Comparison of ENCODE assay signal across 2 cellular contexts in the genomic region with DNA sequence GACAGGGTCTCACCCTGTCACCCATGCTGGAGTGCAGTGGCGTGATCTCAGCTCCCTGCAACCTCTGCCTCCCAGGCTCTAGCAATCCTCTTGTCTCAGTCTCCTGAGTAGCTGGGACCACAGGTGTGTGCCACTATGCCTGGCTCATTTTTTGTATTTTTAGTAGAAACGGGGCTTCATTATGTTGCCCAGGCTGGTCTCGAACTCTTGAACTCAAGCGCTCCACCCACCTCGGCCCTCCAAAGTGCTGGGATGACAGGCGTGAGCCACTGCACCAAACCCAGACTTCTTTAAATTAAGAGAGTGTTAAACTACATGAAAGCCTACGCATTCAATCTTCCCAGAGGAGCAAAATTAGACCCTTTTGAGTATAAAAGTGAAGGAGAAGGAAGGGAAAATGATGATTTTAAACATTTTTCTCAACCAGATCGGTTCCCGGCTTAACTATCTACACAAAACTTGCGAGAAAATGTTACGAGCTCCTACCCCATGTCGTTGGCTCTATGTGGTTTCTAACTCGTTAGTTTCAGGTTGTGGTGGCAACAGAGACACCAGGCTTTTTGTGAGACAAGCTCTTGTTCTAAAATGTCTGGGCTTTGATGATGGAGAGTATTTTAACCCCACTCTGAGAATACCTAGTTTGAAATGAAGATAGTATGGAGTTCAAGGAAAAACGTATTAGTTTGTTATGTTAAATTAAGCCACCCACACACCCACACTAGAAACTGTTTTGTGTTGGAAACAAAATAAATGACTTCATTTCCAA.
TF ChIP-seq lines count a peak whose summit lies in the region.

No MANE protein-coding gene starts in this region.

TF ChIP-seq in liver, 16 proteins besides CTCF, POLR2A, EP300 and RAD21:
- TF ChIP-seq NR2F2 (IDR thresholded peaks at IDR 0.05) = no peak
- TF ChIP-seq GABPA (IDR thresholded peaks at IDR 0.05 in 1 of 2, conservative IDR thresholded peaks at IDR 0.05 in 1 of 2) = no peak
- TF ChIP-seq TAF1 (conservative IDR thresholded peaks at IDR 0.05) = no peak
- no peak for TF ChIP-seq FOXA2 (IDR thresholded peaks at IDR 0.05)
- TF ChIP-seq YY1 (IDR thresholded peaks at IDR 0.05) = no peak
- no peak for TF ChIP-seq SP1 (IDR thresholded peaks at IDR 0.05)
- no peak for TF ChIP-seq RXRA (IDR thresholded peaks at IDR 0.05)
- TF ChIP-seq FOXA1 (IDR thresholded peaks at IDR 0.05) = no peak
- no peak for TF ChIP-seq JUND (IDR thresholded peaks at IDR 0.05)
- TF ChIP-seq, protein P1, sequence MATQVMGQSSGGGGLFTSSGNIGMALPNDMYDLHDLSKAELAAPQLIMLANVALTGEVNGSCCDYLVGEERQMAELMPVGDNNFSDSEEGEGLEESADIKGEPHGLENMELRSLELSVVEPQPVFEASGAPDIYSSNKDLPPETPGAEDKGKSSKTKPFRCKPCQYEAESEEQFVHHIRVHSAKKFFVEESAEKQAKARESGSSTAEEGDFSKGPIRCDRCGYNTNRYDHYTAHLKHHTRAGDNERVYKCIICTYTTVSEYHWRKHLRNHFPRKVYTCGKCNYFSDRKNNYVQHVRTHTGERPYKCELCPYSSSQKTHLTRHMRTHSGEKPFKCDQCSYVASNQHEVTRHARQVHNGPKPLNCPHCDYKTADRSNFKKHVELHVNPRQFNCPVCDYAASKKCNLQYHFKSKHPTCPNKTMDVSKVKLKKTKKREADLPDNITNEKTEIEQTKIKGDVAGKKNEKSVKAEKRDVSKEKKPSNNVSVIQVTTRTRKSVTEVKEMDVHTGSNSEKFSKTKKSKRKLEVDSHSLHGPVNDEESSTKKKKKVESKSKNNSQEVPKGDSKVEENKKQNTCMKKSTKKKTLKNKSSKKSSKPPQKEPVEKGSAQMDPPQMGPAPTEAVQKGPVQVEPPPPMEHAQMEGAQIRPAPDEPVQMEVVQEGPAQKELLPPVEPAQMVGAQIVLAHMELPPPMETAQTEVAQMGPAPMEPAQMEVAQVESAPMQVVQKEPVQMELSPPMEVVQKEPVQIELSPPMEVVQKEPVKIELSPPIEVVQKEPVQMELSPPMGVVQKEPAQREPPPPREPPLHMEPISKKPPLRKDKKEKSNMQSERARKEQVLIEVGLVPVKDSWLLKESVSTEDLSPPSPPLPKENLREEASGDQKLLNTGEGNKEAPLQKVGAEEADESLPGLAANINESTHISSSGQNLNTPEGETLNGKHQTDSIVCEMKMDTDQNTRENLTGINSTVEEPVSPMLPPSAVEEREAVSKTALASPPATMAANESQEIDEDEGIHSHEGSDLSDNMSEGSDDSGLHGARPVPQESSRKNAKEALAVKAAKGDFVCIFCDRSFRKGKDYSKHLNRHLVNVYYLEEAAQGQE (IDR thresholded peaks at IDR 0.05) = no peak
- TF ChIP-seq, protein P2, sequence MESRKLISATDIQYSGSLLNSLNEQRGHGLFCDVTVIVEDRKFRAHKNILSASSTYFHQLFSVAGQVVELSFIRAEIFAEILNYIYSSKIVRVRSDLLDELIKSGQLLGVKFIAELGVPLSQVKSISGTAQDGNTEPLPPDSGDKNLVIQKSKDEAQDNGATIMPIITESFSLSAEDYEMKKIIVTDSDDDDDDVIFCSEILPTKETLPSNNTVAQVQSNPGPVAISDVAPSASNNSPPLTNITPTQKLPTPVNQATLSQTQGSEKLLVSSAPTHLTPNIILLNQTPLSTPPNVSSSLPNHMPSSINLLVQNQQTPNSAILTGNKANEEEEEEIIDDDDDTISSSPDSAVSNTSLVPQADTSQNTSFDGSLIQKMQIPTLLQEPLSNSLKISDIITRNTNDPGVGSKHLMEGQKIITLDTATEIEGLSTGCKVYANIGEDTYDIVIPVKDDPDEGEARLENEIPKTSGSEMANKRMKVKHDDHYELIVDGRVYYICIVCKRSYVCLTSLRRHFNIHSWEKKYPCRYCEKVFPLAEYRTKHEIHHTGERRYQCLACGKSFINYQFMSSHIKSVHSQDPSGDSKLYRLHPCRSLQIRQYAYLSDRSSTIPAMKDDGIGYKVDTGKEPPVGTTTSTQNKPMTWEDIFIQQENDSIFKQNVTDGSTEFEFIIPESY (IDR thresholded peaks at IDR 0.05) = no peak
- TF ChIP-seq, protein P3, sequence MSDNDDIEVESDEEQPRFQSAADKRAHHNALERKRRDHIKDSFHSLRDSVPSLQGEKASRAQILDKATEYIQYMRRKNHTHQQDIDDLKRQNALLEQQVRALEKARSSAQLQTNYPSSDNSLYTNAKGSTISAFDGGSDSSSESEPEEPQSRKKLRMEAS (IDR thresholded peaks at IDR 0.05) = no peak
- no peak for TF ChIP-seq HNF4A (conservative IDR thresholded peaks at IDR 0.05)
- no peak for TF ChIP-seq HNF4G (IDR thresholded peaks at IDR 0.05)

TF ChIP-seq in HepG2, 621 proteins besides CTCF, POLR2A, EP300 and RAD21:
- no peak for TF ChIP-seq ZNF383 (CRISPR knock-in tag; IDR thresholded peaks at IDR 0.05; ENCODE audit: borderline replicate concordance)
- no peak for TF ChIP-seq CCAR2 (optimal IDR thresholded peaks at IDR 0.05; ENCODE audit: low read depth, low read length)
- no peak for TF ChIP-seq XRCC5 (optimal IDR thresholded peaks at IDR 0.05; ENCODE audit: low read length)
- no peak for TF ChIP-seq ZNF317 (CRISPR knock-in tag; IDR thresholded peaks at IDR 0.05)
- TF ChIP-seq FIP1L1 (IDR thresholded peaks at IDR 0.05; ENCODE audit: borderline replicate concordance, insufficient read depth, low read depth, low read length) = no peak
TF ChIP-seq in HepG2: peak in this region for 0.
